Comparison of ENCODE assay signal across 8 cellular contexts in the genomic region with DNA sequence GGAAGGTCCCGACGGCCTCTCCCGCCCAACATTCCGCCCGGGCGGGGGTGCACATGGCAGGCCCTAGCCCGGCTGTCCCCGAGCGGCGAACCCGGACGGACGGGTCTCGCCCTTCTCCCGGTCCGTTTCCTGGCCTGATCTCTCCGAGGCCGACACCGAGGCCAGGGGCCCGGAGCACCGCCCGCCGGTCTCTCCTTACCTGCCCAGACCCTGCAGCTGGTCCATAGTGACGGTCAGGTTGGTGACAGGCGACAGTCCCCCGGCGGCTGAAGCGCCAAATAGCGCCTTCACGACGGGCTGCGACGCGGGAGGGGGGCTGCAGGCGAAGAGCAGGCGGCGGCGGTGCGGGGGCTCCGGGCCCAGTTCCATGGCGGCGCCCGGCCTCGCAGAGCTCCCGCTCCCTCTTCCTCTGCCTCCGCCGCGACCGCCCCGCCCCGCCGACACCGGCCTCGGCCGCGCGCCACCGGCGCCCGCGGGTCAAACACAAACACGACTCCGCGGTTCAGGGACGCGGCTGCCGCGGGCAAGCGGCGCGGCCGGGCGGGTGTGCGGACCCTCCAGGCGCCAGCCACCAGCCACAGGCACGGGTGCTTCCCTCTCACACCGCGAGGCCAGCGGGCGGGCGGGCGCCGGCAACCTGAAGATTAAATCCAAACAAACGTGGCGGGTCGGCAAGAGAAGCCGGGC. TPM values are rescaled to one million over a fixed set of nuclear protein-coding genes. Genes with fewer than 3 reads are reported as not detected.
DNase-seq lines count a peak whose midpoint lies in the region; ATAC-seq and TF ChIP-seq lines count a peak whose summit lies in the region.

No MANE protein-coding gene starts in this region.

- peak overlapping the region in 1 of 2 donors; percentile 53 for H3K27ac ChIP-seq in right atrium auricular region

- no peak for DNase-seq in GM12864 (ENCODE audit: low read depth)
- DNase-seq in activated T-helper 9 cell treated with anti-CD3 and anti-CD28 coated beads, Interleukin-2, amount 50 U/mL, for 16 hours (ENCODE audit: low read depth): peak; percentile 14
- no peak for DNase-seq in right atrium auricular region (ENCODE audit: low spot score)
- DNase-seq in retinal pigment epithelial cell (ENCODE audit: low read depth): no peak
- no peak for DNase-seq in NCI-H1417 (lab: John Stamatoyannopoulos, UW)
- no peak for DNase-seq in GOT3 (lab: John Stamatoyannopoulos, UW)

- peaks cover 0 to 12% of the 10 kb centered on the region in 2 donors for H3K4me1 ChIP-seq in right atrium auricular region

- H3K4me1 Mint-ChIP-seq in IgD-negative memory B cell: peaks cover 5 to 19% (median 12%) of the 10 kb centered on the region in 3 donors

- H3K9me3 ChIP-seq in right atrium auricular region: no peaks in the 10 kb centered on the region

- no peaks in the 10 kb centered on the region for H3K9me3 Mint-ChIP-seq in IgD-negative memory B cell

- H3K4me3 Mint-ChIP-seq in IgD-negative memory B cell: peak overlapping the region; percentile 89 to 99 (median 95)

- H3K36me3 Mint-ChIP-seq in IgD-negative memory B cell: no peaks in the 10 kb centered on the region

- ATAC-seq in GM21619 (IDR thresholded peaks at IDR 0.05; ENCODE audit: unreplicated experiment): peak; percentile 26

- no peaks in the 10 kb centered on the region for H3K27me3 ChIP-seq in right atrium auricular region

- no peak for TF ChIP-seq CTCF in GM12864 (IDR thresholded peaks at IDR 0.05; ENCODE audit: low read depth, low read length, missing control alignments)
- no peak for TF ChIP-seq CTCF in right atrium auricular region (IDR thresholded peaks at IDR 0.05)
- TF ChIP-seq CTCF in retinal pigment epithelial cell (conservative IDR thresholded peaks at IDR 0.05; ENCODE audit: low read depth, low read length): no peak

- H3K27me3 Mint-ChIP-seq in IgD-negative memory B cell: peaks cover 10% of the 10 kb centered on the region

- H3K4me3 ChIP-seq in GM12864 (ENCODE audit: low read depth, low read length): peak overlapping the region; percentile 98
- peak overlapping the region; percentile 58 to 83 for H3K4me3 ChIP-seq in right atrium auricular region
- H3K4me3 ChIP-seq in retinal pigment epithelial cell (ENCODE audit: low read length): peak overlapping the region; percentile 70

- H3K36me3 ChIP-seq in right atrium auricular region: no peaks in the 10 kb centered on the region

- peak overlapping the region in 2 of 3 donors; percentile 48 to 64 for H3K27ac Mint-ChIP-seq in IgD-negative memory B cell

RNA-seq across cellular contexts. Expression of a gene that starts 0.5 kb away (rescaled TPM):
- polyA plus RNA-seq in IgD-negative memory B cell: not detected
- total RNA-seq in right atrium auricular region: under 1 TPM; 0.24 to 0.74 TPM

RNA-seq across cellular contexts. Expression of a gene that starts 35.6 kb away (rescaled TPM):
- 1.1 TPM for polyA plus RNA-seq in IgD-negative memory B cell
- total RNA-seq in right atrium auricular region: 1 to 10 TPM in 1 of 2 donors, not detected in 1; 1.5 TPM

RNA-seq across cellular contexts. Expression of a gene that starts 53.2 kb away (rescaled TPM):
- polyA plus RNA-seq in IgD-negative memory B cell: 9.1 TPM
- 1 to 10 TPM; 6.6 to 6.7 TPM for total RNA-seq in right atrium auricular region
